1 cellular context compared by ENCODE assay signal in the genomic region with DNA sequence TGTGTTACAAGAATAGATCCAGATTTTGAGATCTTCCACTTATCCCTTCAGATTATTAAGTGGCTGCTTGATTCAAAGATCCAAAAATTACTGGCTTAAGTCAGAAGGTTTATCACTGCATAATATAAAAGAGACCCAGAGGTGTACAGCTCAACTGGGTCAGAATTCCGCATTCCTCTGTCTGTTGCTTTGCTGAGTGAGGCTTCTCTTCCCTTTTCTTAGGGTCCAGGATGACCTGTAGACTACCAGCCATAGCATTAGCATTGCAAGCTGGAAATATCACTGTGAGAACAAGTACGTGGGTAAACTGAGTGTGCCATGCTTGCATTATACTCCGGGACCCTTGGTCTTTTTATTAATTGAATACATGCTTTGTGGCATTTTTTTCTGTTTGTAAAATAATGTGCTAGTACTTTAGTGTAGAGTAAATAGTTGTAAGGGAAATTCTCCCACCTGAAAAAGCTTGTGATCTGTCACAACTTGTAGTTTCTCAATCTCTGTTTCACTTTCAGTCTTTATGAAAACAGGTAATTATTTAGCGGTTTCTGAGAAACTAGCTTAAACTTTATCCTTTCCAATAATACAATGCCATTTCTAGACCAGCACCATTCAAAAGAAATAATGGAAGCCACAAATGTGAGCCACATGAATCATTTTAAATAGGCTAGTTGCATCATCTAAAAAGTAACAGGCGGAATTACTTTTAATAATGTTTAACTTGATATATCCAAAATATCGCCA.
TF ChIP-seq lines count a peak whose summit lies in the region.

No MANE protein-coding gene starts in this region.

TF ChIP-seq in GM12878, 131 proteins besides CTCF, POLR2A, EP300 and RAD21 (continued from another document and continues in another):
- TF ChIP-seq, protein P1, sequence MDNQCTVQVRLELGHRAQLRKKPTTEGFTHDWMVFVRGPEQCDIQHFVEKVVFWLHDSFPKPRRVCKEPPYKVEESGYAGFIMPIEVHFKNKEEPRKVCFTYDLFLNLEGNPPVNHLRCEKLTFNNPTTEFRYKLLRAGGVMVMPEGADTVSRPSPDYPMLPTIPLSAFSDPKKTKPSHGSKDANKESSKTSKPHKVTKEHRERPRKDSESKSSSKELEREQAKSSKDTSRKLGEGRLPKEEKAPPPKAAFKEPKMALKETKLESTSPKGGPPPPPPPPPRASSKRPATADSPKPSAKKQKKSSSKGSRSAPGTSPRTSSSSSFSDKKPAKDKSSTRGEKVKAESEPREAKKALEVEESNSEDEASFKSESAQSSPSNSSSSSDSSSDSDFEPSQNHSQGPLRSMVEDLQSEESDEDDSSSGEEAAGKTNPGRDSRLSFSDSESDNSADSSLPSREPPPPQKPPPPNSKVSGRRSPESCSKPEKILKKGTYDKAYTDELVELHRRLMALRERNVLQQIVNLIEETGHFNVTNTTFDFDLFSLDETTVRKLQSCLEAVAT (IDR thresholded peaks at IDR 0.05): 0 out of 2 replicates have a peak, but pooled peaks have one; percentile 27
- TF ChIP-seq FOS (IDR thresholded peaks at IDR 0.05; ENCODE audit: borderline replicate concordance, extremely low read depth, insufficient read length): no peak
- 0 out of 2 replicates have a peak, but pooled peaks have one; percentile 28 for TF ChIP-seq JUNB (IDR thresholded peaks at IDR 0.05)
- TF ChIP-seq, protein P2, sequence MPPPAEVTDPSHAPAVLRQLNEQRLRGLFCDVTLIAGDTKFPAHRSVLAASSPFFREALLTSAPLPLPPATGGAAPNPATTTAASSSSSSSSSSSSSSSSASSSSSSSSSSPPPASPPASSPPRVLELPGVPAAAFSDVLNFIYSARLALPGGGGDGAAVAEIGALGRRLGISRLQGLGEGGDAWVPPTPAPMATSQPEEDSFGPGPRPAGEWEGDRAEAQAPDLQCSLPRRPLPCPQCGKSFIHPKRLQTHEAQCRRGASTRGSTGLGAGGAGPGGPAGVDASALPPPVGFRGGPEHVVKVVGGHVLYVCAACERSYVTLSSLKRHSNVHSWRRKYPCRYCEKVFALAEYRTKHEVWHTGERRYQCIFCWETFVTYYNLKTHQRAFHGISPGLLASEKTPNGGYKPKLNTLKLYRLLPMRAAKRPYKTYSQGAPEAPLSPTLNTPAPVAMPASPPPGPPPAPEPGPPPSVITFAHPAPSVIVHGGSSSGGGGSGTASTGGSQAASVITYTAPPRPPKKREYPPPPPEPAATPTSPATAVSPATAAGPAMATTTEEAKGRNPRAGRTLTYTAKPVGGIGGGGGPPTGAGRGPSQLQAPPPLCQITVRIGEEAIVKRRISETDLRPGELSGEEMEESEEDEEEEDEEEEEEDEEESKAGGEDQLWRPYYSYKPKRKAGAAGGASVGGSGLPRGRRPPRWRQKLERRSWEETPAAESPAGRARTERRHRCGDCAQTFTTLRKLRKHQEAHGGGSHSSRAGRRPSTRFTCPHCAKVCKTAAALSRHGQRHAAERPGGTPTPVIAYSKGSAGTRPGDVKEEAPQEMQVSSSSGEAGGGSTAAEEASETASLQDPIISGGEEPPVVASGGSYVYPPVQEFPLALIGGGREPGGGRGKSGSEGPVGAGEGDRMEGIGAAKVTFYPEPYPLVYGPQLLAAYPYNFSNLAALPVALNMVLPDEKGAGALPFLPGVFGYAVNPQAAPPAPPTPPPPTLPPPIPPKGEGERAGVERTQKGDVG (CRISPR knock-in tag; IDR thresholded peaks at IDR 0.05): no peak
- no peak for TF ChIP-seq HDAC6 (IDR thresholded peaks at IDR 0.05; ENCODE audit: unreplicated experiment)
- no peak for TF ChIP-seq SIN3A (IDR thresholded peaks at IDR 0.05; ENCODE audit: low read depth, low read length)
- no peak for TF ChIP-seq RFX5 (IDR thresholded peaks at IDR 0.05; ENCODE audit: low read depth, low read length)
- TF ChIP-seq MXI1 (IDR thresholded peaks at IDR 0.05; ENCODE audit: low read depth, low read length): peak; percentile 70; the same call in 1 of the 2 replicates
- TF ChIP-seq CEBPB (IDR thresholded peaks at IDR 0.05; ENCODE audit: borderline replicate concordance in 1 of 2, low read depth in 2 of 2, low read length in 2 of 2): no peak; a peak in 1 of 4 replicates
- TF ChIP-seq EZH2 (IDR thresholded peaks at IDR 0.05; ENCODE audit: borderline replicate concordance, control insufficient read depth, low read depth, low read length): no peak
- TF ChIP-seq, protein P3, sequence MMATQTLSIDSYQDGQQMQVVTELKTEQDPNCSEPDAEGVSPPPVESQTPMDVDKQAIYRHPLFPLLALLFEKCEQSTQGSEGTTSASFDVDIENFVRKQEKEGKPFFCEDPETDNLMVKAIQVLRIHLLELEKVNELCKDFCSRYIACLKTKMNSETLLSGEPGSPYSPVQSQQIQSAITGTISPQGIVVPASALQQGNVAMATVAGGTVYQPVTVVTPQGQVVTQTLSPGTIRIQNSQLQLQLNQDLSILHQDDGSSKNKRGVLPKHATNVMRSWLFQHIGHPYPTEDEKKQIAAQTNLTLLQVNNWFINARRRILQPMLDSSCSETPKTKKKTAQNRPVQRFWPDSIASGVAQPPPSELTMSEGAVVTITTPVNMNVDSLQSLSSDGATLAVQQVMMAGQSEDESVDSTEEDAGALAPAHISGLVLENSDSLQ (IDR thresholded peaks at IDR 0.05): no peak
- TF ChIP-seq, protein P4, sequence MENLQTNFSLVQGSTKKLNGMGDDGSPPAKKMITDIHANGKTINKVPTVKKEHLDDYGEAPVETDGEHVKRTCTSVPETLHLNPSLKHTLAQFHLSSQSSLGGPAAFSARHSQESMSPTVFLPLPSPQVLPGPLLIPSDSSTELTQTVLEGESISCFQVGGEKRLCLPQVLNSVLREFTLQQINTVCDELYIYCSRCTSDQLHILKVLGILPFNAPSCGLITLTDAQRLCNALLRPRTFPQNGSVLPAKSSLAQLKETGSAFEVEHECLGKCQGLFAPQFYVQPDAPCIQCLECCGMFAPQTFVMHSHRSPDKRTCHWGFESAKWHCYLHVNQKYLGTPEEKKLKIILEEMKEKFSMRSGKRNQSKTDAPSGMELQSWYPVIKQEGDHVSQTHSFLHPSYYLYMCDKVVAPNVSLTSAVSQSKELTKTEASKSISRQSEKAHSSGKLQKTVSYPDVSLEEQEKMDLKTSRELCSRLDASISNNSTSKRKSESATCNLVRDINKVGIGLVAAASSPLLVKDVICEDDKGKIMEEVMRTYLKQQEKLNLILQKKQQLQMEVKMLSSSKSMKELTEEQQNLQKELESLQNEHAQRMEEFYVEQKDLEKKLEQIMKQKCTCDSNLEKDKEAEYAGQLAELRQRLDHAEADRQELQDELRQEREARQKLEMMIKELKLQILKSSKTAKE (IDR thresholded peaks at IDR 0.05; ENCODE audit: low read depth, poor library complexity, severe bottlenecking): peak; percentile 88
- TF ChIP-seq, protein P5, sequence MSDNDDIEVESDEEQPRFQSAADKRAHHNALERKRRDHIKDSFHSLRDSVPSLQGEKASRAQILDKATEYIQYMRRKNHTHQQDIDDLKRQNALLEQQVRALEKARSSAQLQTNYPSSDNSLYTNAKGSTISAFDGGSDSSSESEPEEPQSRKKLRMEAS (IDR thresholded peaks at IDR 0.05; ENCODE audit: low read depth, low read length): no peak
- no peak for TF ChIP-seq MYC (IDR thresholded peaks at IDR 0.05; ENCODE audit: insufficient read depth, insufficient read length, insufficient replicate concordance, low read length, severe bottlenecking)
- no peak for TF ChIP-seq RB1 (IDR thresholded peaks at IDR 0.05; ENCODE audit: borderline replicate concordance)
- no peak for TF ChIP-seq ZZZ3 (IDR thresholded peaks at IDR 0.05; ENCODE audit: control insufficient read depth, insufficient read length, low read depth)
- no peak for TF ChIP-seq NFYA (IDR thresholded peaks at IDR 0.05; ENCODE audit: borderline replicate concordance, low read depth, low read length)
- TF ChIP-seq CBX5 (IDR thresholded peaks at IDR 0.05; ENCODE audit: low read depth): no peak
- TF ChIP-seq, protein P6, sequence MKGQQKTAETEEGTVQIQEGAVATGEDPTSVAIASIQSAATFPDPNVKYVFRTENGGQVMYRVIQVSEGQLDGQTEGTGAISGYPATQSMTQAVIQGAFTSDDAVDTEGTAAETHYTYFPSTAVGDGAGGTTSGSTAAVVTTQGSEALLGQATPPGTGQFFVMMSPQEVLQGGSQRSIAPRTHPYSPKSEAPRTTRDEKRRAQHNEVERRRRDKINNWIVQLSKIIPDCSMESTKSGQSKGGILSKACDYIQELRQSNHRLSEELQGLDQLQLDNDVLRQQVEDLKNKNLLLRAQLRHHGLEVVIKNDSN (IDR thresholded peaks at IDR 0.05; ENCODE audit: borderline replicate concordance, extremely low read length, insufficient read depth, low read depth, low read length): no peak
- TF ChIP-seq SREBF1 (IDR thresholded peaks at IDR 0.05; ENCODE audit: low read length): no peak
- TF ChIP-seq RBBP5 (conservative IDR thresholded peaks at IDR 0.05): no peak
- no peak for TF ChIP-seq SREBF2 (IDR thresholded peaks at IDR 0.05; ENCODE audit: low read length)
- no peak for TF ChIP-seq SP1 (IDR thresholded peaks at IDR 0.05; ENCODE audit: low read depth, low read length)
- TF ChIP-seq GABPA (IDR thresholded peaks at IDR 0.05; ENCODE audit: low read depth): no peak
- TF ChIP-seq TCF12 (IDR thresholded peaks at IDR 0.05; ENCODE audit: low read depth, low read length): no peak
- TF ChIP-seq, protein P7, sequence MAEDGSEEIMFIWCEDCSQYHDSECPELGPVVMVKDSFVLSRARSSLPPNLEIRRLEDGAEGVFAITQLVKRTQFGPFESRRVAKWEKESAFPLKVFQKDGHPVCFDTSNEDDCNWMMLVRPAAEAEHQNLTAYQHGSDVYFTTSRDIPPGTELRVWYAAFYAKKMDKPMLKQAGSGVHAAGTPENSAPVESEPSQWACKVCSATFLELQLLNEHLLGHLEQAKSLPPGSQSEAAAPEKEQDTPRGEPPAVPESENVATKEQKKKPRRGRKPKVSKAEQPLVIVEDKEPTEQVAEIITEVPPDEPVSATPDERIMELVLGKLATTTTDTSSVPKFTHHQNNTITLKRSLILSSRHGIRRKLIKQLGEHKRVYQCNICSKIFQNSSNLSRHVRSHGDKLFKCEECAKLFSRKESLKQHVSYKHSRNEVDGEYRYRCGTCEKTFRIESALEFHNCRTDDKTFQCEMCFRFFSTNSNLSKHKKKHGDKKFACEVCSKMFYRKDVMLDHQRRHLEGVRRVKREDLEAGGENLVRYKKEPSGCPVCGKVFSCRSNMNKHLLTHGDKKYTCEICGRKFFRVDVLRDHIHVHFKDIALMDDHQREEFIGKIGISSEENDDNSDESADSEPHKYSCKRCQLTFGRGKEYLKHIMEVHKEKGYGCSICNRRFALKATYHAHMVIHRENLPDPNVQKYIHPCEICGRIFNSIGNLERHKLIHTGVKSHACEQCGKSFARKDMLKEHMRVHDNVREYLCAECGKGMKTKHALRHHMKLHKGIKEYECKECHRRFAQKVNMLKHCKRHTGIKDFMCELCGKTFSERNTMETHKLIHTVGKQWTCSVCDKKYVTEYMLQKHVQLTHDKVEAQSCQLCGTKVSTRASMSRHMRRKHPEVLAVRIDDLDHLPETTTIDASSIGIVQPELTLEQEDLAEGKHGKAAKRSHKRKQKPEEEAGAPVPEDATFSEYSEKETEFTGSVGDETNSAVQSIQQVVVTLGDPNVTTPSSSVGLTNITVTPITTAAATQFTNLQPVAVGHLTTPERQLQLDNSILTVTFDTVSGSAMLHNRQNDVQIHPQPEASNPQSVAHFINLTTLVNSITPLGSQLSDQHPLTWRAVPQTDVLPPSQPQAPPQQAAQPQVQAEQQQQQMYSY (CRISPR knock-in tag; IDR thresholded peaks at IDR 0.05): no peak
- TF ChIP-seq CBX3 (IDR thresholded peaks at IDR 0.05; ENCODE audit: borderline replicate concordance, low read depth): no peak
- TF ChIP-seq TAF1 (IDR thresholded peaks at IDR 0.05; ENCODE audit: borderline replicate concordance, low read depth, low read length): no peak
- TF ChIP-seq TBL1XR1 (IDR thresholded peaks at IDR 0.05; ENCODE audit: low read depth, low read length): 0 out of 2 replicates have a peak, but pooled peaks have one; percentile 24
- TF ChIP-seq, protein P8, sequence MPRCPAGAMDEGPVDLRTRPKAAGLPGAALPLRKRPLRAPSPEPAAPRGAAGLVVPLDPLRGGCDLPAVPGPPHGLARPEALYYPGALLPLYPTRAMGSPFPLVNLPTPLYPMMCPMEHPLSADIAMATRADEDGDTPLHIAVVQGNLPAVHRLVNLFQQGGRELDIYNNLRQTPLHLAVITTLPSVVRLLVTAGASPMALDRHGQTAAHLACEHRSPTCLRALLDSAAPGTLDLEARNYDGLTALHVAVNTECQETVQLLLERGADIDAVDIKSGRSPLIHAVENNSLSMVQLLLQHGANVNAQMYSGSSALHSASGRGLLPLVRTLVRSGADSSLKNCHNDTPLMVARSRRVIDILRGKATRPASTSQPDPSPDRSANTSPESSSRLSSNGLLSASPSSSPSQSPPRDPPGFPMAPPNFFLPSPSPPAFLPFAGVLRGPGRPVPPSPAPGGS (IDR thresholded peaks at IDR 0.05; ENCODE audit: borderline replicate concordance, insufficient read depth, low read depth, low read length, poor library complexity, severe bottlenecking): no peak
- no peak for TF ChIP-seq EED (IDR thresholded peaks at IDR 0.05; ENCODE audit: low read depth)
- TF ChIP-seq HCFC1 (IDR thresholded peaks at IDR 0.05; ENCODE audit: low read length): no peak
- TF ChIP-seq JUND (IDR thresholded peaks at IDR 0.05; ENCODE audit: low read depth, low read length): no peak
- TF ChIP-seq, protein P9, sequence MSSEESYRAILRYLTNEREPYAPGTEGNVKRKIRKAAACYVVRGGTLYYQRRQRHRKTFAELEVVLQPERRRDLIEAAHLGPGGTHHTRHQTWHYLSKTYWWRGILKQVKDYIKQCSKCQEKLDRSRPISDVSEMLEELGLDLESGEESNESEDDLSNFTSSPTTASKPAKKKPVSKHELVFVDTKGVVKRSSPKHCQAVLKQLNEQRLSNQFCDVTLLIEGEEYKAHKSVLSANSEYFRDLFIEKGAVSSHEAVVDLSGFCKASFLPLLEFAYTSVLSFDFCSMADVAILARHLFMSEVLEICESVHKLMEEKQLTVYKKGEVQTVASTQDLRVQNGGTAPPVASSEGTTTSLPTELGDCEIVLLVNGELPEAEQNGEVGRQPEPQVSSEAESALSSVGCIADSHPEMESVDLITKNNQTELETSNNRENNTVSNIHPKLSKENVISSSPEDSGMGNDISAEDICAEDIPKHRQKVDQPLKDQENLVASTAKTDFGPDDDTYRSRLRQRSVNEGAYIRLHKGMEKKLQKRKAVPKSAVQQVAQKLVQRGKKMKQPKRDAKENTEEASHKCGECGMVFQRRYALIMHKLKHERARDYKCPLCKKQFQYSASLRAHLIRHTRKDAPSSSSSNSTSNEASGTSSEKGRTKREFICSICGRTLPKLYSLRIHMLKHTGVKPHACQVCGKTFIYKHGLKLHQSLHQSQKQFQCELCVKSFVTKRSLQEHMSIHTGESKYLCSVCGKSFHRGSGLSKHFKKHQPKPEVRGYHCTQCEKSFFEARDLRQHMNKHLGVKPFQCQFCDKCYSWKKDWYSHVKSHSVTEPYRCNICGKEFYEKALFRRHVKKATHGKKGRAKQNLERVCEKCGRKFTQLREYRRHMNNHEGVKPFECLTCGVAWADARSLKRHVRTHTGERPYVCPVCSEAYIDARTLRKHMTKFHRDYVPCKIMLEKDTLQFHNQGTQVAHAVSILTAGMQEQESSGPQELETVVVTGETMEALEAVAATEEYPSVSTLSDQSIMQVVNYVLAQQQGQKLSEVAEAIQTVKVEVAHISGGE (CRISPR knock-in tag; IDR thresholded peaks at IDR 0.05): no peak
- TF ChIP-seq POLR2AphosphoS5 (IDR thresholded peaks at IDR 0.05; ENCODE audit: low read length): no peak
